ENCODE assay signal across 5 cellular contexts in genomic region chr2:27571197-27571596, GRCh38.
"Had no signal": no experiment of that assay in that cellular context is flagged by ENCODE, and none has a peak within 500 bp of the region (broad histone marks: within the 10 kb centered on the region; RNA-seq: fewer than 3 reads in every experiment).

No MANE protein-coding gene starts in this region.

- H3K4me3 ChIP-seq: GM23338 had no signal

- H3K4me2 ChIP-seq: GM23338 had no signal

- DNase-seq: H9, HCEC 1CT had no signal

- H3K27ac ChIP-seq: HL-60 had no signal

- H2AFZ ChIP-seq: GM23338 had no signal

- ATAC-seq: GM23338, HepG2 had no signal
